In the genomic region with DNA sequence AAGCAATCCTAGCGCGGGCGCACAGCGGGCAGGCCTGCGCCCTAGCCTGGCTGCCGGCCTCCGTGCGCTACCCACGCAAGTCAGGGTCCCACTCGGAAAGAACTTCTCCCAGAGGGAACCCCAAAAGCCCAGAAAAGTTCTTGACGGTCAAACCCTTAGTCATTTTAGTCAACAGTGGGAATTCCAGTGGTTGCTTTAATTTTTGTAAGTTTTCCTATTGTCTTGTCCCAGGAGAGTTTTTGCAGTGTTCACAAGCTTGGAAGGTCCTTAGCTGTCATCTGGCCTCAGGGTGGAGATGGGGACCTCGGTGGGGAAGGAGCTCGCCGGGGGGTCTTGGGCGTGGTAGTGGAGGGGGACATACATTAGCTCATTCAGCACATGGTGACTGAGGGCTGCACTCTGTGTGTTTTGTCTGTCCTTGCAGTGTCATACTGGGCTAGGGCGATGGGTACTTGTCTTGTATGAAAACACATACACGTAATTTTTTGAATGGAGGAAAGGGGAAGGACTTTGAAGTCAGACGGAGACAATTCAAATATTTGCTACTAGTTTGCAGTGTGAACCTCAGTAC, we compare ENCODE assay signal across 8 cellular contexts. TPM values are rescaled to one million over a fixed set of nuclear protein-coding genes. Genes with fewer than 3 reads are reported as not detected.
A peak's percentile ranks its signal among the peaks of the same experiment; 100 is the strongest.
DNase-seq lines count a peak whose midpoint lies in the region; ATAC-seq and TF ChIP-seq lines count a peak whose summit lies in the region.

No MANE protein-coding gene starts in this region.

- no peak for ATAC-seq in activated CD8-positive, alpha-beta memory T cell treated with anti-CD3 and anti-CD28 coated beads, Interleukin-2, amount 10 ng/mL, durations not matched to agents 7 days and 5 days
- ATAC-seq in HG03066 (IDR thresholded peaks at IDR 0.05; ENCODE audit: low read depth, unreplicated experiment) (peak; percentile 20), GM21526 (IDR thresholded peaks at IDR 0.05; ENCODE audit: low FRiP score, unreplicated experiment) (no peak)
- no peak for ATAC-seq in activated CD8-positive, alpha-beta T cell treated with anti-CD3 and anti-CD28 coated beads, Interleukin-2, amount 10 ng/mL, durations not matched to agents 7 days and 5 days

- peaks cover 0 to 15% of the 10 kb centered on the region in 2 donors for H3K4me1 ChIP-seq in right atrium auricular region

- H3K27me3 Mint-ChIP-seq in activated CD8-positive, alpha-beta memory T cell treated with anti-CD3 and anti-CD28 coated beads, Interleukin-2, amount 10 ng/mL, durations not matched to agents 7 days and 5 days: peaks cover 4% of the 10 kb centered on the region
- peaks cover 11% of the 10 kb centered on the region for H3K27me3 Mint-ChIP-seq in activated CD8-positive, alpha-beta T cell treated with anti-CD3 and anti-CD28 coated beads, Interleukin-2, amount 10 ng/mL, durations not matched to agents 7 days and 5 days (ENCODE audit: low read depth)

- no peak for TF ChIP-seq CTCF in right atrium auricular region (IDR thresholded peaks at IDR 0.05)

- no peak for DNase-seq in activated CD8-positive, alpha-beta memory T cell treated with anti-CD3 and anti-CD28 coated beads, Interleukin-2, amount 10 ng/mL, durations not matched to agents 7 days and 5 days
- DNase-seq in activated CD8-positive, alpha-beta memory T cell treated with anti-CD3 and anti-CD28 coated beads for 24 hours: no peak
- no peak for DNase-seq in activated CD8-positive, alpha-beta T cell treated with anti-CD3 and anti-CD28 coated beads, Interleukin-2, amount 10 ng/mL, durations not matched to agents 7 days and 5 days
- no peak for DNase-seq in right atrium auricular region (ENCODE audit: low spot score)
- no peak for DNase-seq in activated gamma-delta T cell treated with Interleukin-2 at 50 U/mL for 16 hours

- H3K27ac Mint-ChIP-seq in activated CD8-positive, alpha-beta memory T cell treated with anti-CD3 and anti-CD28 coated beads, Interleukin-2, amount 10 ng/mL, durations not matched to agents 7 days and 5 days: peak overlapping the region; percentile 71
- peak overlapping the region; percentile 64 for H3K27ac Mint-ChIP-seq in activated CD8-positive, alpha-beta T cell treated with anti-CD3 and anti-CD28 coated beads, Interleukin-2, amount 10 ng/mL, durations not matched to agents 7 days and 5 days

- H3K4me3 ChIP-seq in right atrium auricular region (peak overlapping the region; percentile 68 to 69), skin epidermis (peak overlapping the region; percentile 57 to 75 (median 71))

- peak overlapping the region; percentile 79 to 92 for H3K27ac ChIP-seq in right atrium auricular region
- H3K27ac ChIP-seq in skin epidermis: peak overlapping the region; percentile 17 to 90 (median 81)

- POLR2A ChIA-PET in activated CD8-positive, alpha-beta T cell treated with anti-CD3 and anti-CD28 coated beads, Interleukin-2, amount 10 ng/mL, durations not matched to agents 7 days and 5 days (lab: Charles Lee): interaction anchor here (0.8 to 1.0 kb wide), 2 partner anchors 34 to 153 kb away, joined by 3 read pairs; no protein-coding TSS in a partner anchor

- no peaks in the 10 kb centered on the region for H3K9me3 Mint-ChIP-seq in activated CD8-positive, alpha-beta memory T cell treated with anti-CD3 and anti-CD28 coated beads, Interleukin-2, amount 10 ng/mL, durations not matched to agents 7 days and 5 days (ENCODE audit: low read depth)
- H3K9me3 Mint-ChIP-seq in activated CD8-positive, alpha-beta T cell treated with anti-CD3 and anti-CD28 coated beads, Interleukin-2, amount 10 ng/mL, durations not matched to agents 7 days and 5 days (ENCODE audit: insufficient read depth): no peaks in the 10 kb centered on the region

- CTCF ChIA-PET in activated CD8-positive, alpha-beta memory T cell treated with anti-CD3 and anti-CD28 coated beads, Interleukin-2, amount 10 ng/mL, durations not matched to agents 7 days and 5 days (lab: Charles Lee): interaction anchor here (0.6 to 1.1 kb wide), 3 partner anchors 10 to 35 kb away, joined by 3 read pairs; no protein-coding TSS in a partner anchor
- CTCF ChIA-PET in activated CD8-positive, alpha-beta T cell treated with anti-CD3 and anti-CD28 coated beads, Interleukin-2, amount 10 ng/mL, durations not matched to agents 7 days and 5 days (lab: Charles Lee): no interaction called here

- H3K27me3 ChIP-seq in right atrium auricular region: no peaks in the 10 kb centered on the region

- H3K36me3 Mint-ChIP-seq in activated CD8-positive, alpha-beta memory T cell treated with anti-CD3 and anti-CD28 coated beads, Interleukin-2, amount 10 ng/mL, durations not matched to agents 7 days and 5 days: peaks cover 2% of the 10 kb centered on the region
- no peaks in the 10 kb centered on the region for H3K36me3 Mint-ChIP-seq in activated CD8-positive, alpha-beta T cell treated with anti-CD3 and anti-CD28 coated beads, Interleukin-2, amount 10 ng/mL, durations not matched to agents 7 days and 5 days (ENCODE audit: low read depth)

- peaks cover 6% of the 10 kb centered on the region for H3K4me1 Mint-ChIP-seq in activated CD8-positive, alpha-beta memory T cell treated with anti-CD3 and anti-CD28 coated beads, Interleukin-2, amount 10 ng/mL, durations not matched to agents 7 days and 5 days
- peaks cover 10% of the 10 kb centered on the region for H3K4me1 Mint-ChIP-seq in activated CD8-positive, alpha-beta T cell treated with anti-CD3 and anti-CD28 coated beads, Interleukin-2, amount 10 ng/mL, durations not matched to agents 7 days and 5 days (ENCODE audit: low read depth)

- H3K9me3 ChIP-seq in right atrium auricular region: no peaks in the 10 kb centered on the region

- peak overlapping the region; percentile 76 for H3K4me3 Mint-ChIP-seq in activated CD8-positive, alpha-beta memory T cell treated with anti-CD3 and anti-CD28 coated beads, Interleukin-2, amount 10 ng/mL, durations not matched to agents 7 days and 5 days
- H3K4me3 Mint-ChIP-seq in activated CD8-positive, alpha-beta T cell treated with anti-CD3 and anti-CD28 coated beads, Interleukin-2, amount 10 ng/mL, durations not matched to agents 7 days and 5 days: peak overlapping the region; percentile 83

- no peaks in the 10 kb centered on the region for H3K36me3 ChIP-seq in right atrium auricular region

RNA-seq across cellular contexts. Expression of a gene that starts 0.7 kb away (rescaled TPM):
- 1 to 10 TPM; 1.1 to 1.3 TPM for total RNA-seq in activated CD8-positive, alpha-beta memory T cell treated with anti-CD3 and anti-CD28 coated beads, Interleukin-2, amount 10 ng/mL, durations not matched to agents 7 days and 5 days
- 1 to 10 TPM; 1.3 to 1.5 TPM for total RNA-seq in activated CD8-positive, alpha-beta T cell treated with anti-CD3 and anti-CD28 coated beads, Interleukin-2, amount 10 ng/mL, durations not matched to agents 7 days and 5 days
- 1 to 10 TPM; 5.4 to 8.8 TPM for total RNA-seq in right atrium auricular region

RNA-seq across cellular contexts. Expression of a gene that starts 20.0 kb away (rescaled TPM):
- under 1 TPM in 1 of 2 experiments, not detected in 1; 0.12 TPM for total RNA-seq in activated CD8-positive, alpha-beta memory T cell treated with anti-CD3 and anti-CD28 coated beads, Interleukin-2, amount 10 ng/mL, durations not matched to agents 7 days and 5 days
- total RNA-seq in activated CD8-positive, alpha-beta T cell treated with anti-CD3 and anti-CD28 coated beads, Interleukin-2, amount 10 ng/mL, durations not matched to agents 7 days and 5 days: not detected
- 100 to 1,000 TPM in 1 of 2 donors, 10 to 100 TPM in 1; 88.9 to 199 TPM for total RNA-seq in right atrium auricular region

Comparison
In these comparisons a context has a peak if more than half of its experiments do, and no peak if none do; other contexts are left out.
1. RNA of a gene that starts 20.0 kb away (total RNA-seq): 88.9 to 199 TPM in right atrium auricular region; 0.12 TPM in activated CD8-positive, alpha-beta memory T cell treated with anti-CD3 and anti-CD28 coated beads, Interleukin-2, amount 10 ng/mL, durations not matched to agents 7 days and 5 days and not detected in activated CD8-positive, alpha-beta T cell treated with anti-CD3 and anti-CD28 coated beads, Interleukin-2, amount 10 ng/mL, durations not matched to agents 7 days and 5 days; every median in the first group is over 10 times any median in the second.